Comparison of ENCODE assay signal across 22 cellular contexts in genomic region chr21:42562258-42562657, GRCh38. TPM values are rescaled to one million over a fixed set of nuclear protein-coding genes. Genes with fewer than 3 reads are reported as not detected.
A peak's percentile ranks its signal among the peaks of the same experiment; 100 is the strongest.
DNase-seq lines count a peak whose midpoint lies in the region; ATAC-seq and TF ChIP-seq lines count a peak whose summit lies in the region.
"Had no signal": no experiment of that assay in that cellular context is flagged by ENCODE, and none has a peak within 500 bp of the region (broad histone marks: within the 10 kb centered on the region; RNA-seq: fewer than 3 reads in every experiment).

No MANE protein-coding gene starts in this region.

- H3K9me2 ChIP-seq in OCI-LY1 (ENCODE audit: low read depth, low read length) = no peaks in the 10 kb centered on the region

- H4K20me1 ChIP-seq in OCI-LY1 (ENCODE audit: insufficient read depth, low read length) = no peaks in the 10 kb centered on the region

- H3K36me3 ChIP-seq in OCI-LY1 (ENCODE audit: insufficient read depth, low read length) (peaks cover 2% of the 10 kb centered on the region; the same call in 1 of the 2 replicates), endodermal cell (ENCODE audit: control insufficient read depth, insufficient read depth, low read length) (no peaks in the 10 kb centered on the region)
- H3K36me3 ChIP-seq: BE2C, MG63 had no signal

- no peaks in the 10 kb centered on the region for H3K27me3 Mint-ChIP-seq in endodermal cell (ENCODE audit: insufficient read depth)
- H3K27me3 Mint-ChIP-seq: activated naive CD8-positive, alpha-beta T cell treated with anti-CD3 and anti-CD28 coated beads for 36 hours had no signal

- peaks cover 72% of the 10 kb centered on the region for H3K36me3 Mint-ChIP-seq in endodermal cell (ENCODE audit: low read depth)

- no peaks in the 10 kb centered on the region for H3K4me1 Mint-ChIP-seq in endodermal cell
- H3K4me1 Mint-ChIP-seq: activated naive CD8-positive, alpha-beta T cell treated with anti-CD3 and anti-CD28 coated beads for 36 hours had no signal

- ATAC-seq in activated CD4-positive, CD25-positive, alpha-beta regulatory T cell treated with anti-CD3 and anti-CD28 coated beads, Interleukin-2, amount 50 U/mL, for 24 hours = no peak
- no peak for ATAC-seq in sciatic nerve
- ATAC-seq in GM19467 (IDR thresholded peaks at IDR 0.05; ENCODE audit: unreplicated experiment) = no peak
- ATAC-seq: left lung had no signal

- peaks cover 39% of the 10 kb centered on the region for H3K4me1 ChIP-seq in OCI-LY1 (ENCODE audit: insufficient read depth, low read length, severe bottlenecking)
- no peaks in the 10 kb centered on the region for H3K4me1 ChIP-seq in endodermal cell (ENCODE audit: control insufficient read depth, insufficient read depth, low read length)

- H3K27me3 ChIP-seq in OCI-LY1 (ENCODE audit: insufficient read depth, low read length) = no peaks in the 10 kb centered on the region
- no peaks in the 10 kb centered on the region for H3K27me3 ChIP-seq in endodermal cell (ENCODE audit: control insufficient read depth, insufficient read depth, low read length, poor library complexity, severe bottlenecking)
- H3K27me3 ChIP-seq: BE2C, left lung, MG63, spleen, stomach, upper lobe of left lung had no signal

- H3K4me2 ChIP-seq in OCI-LY1 (ENCODE audit: low read length) = peak overlapping the region; percentile 66

- no peaks in the 10 kb centered on the region for H3K9me3 Mint-ChIP-seq in endodermal cell
- H3K9me3 Mint-ChIP-seq: activated naive CD8-positive, alpha-beta T cell treated with anti-CD3 and anti-CD28 coated beads for 36 hours had no signal

- intact Hi-C loops in sciatic nerve (cut with DNase I) = no loop called here

- no peak overlapping the region for H2AFZ ChIP-seq in OCI-LY1 (ENCODE audit: low read length)

- H3K79me2 ChIP-seq in OCI-LY1 (ENCODE audit: insufficient read depth, low read length) = no peaks in the 10 kb centered on the region

- no peak for TF ChIP-seq CTCF in OCI-LY1 (IDR thresholded peaks at IDR 0.05; ENCODE audit: low read length)
- TF ChIP-seq CTCF in endodermal cell (conservative IDR thresholded peaks at IDR 0.05) = no peak

- H3K27ac ChIP-seq in OCI-LY1 (ENCODE audit: low read depth, low read length, poor library complexity, severe bottlenecking) (peak overlapping the region; percentile 85), endodermal cell (ENCODE audit: low read depth, low read length) (no peak overlapping the region)
- H3K27ac ChIP-seq: HL-60, left lung, upper lobe of left lung had no signal

- H3K4me3 ChIP-seq in OCI-LY1 (ENCODE audit: low read depth, low read length, poor library complexity, severe bottlenecking) = peak overlapping the region; percentile 52
- no peak overlapping the region for H3K4me3 ChIP-seq in endodermal cell (ENCODE audit: low read length)
- H3K4me3 ChIP-seq: left lung, MG63, spleen, stomach, upper lobe of left lung had no signal

- DNase-seq in activated CD4-positive, CD25-positive, alpha-beta regulatory T cell treated with anti-CD3 and anti-CD28 coated beads, Interleukin-2, amount 50 U/mL, for 72 hours = peak; percentile 0
- DNase-seq in endodermal cell (peak; percentile 18), sciatic nerve (ENCODE audit: low spot score) (peak; percentile 23), CD1c-positive myeloid dendritic cell (ENCODE audit: extremely low spot score) (no peak), RPMI8226 (no peak)
- DNase-seq: activated CD4-positive, alpha-beta T cell treated with anti-CD3 and anti-CD28 coated beads, Interleukin-2, amount 50 U/mL, for 1 hour; activated naive CD8-positive, alpha-beta T cell treated with anti-CD3 and anti-CD28 coated beads for 36 hours; BE2C; effector memory CD4-positive, alpha-beta T cell; IMR-90; MG63; midbrain; OCI-M1; stimulated activated CD4-positive, alpha-beta T cell treated with anti-CD3 and anti-CD28 coated beads, Interleukin-4, amount 100 ng/mL, for 24 hours; stomach had no signal

- WGBS in endodermal cell (ENCODE audit: insufficient coverage in 1 of 2, insufficient read length in 1 of 2), 2 experiments = 92 to 98% methylated on average over 8 of the region's 8 CpGs

- H3K9ac ChIP-seq in OCI-LY1 (ENCODE audit: low read length) (peak overlapping the region; percentile 61; the same call in 1 of the 2 replicates), endodermal cell (ENCODE audit: extremely low read depth, low read length, poor library complexity, severe bottlenecking) (no peak overlapping the region)

- H3F3A ChIP-seq in OCI-LY1 (ENCODE audit: insufficient read depth, low read length) = no peaks in the 10 kb centered on the region

- H3K4me3 Mint-ChIP-seq in endodermal cell = no peak overlapping the region
- H3K4me3 Mint-ChIP-seq: activated naive CD8-positive, alpha-beta T cell treated with anti-CD3 and anti-CD28 coated beads for 36 hours had no signal

- no peak overlapping the region for H3K27ac Mint-ChIP-seq in endodermal cell
- H3K27ac Mint-ChIP-seq: activated naive CD8-positive, alpha-beta T cell treated with anti-CD3 and anti-CD28 coated beads for 36 hours had no signal

- no peaks in the 10 kb centered on the region for H3K9me3 ChIP-seq in OCI-LY1 (ENCODE audit: low read length)
- H3K9me3 ChIP-seq in endodermal cell (ENCODE audit: control insufficient read depth, low read length) = no peaks in the 10 kb centered on the region
- H3K9me3 ChIP-seq: BE2C, left lung, MG63, spleen, stomach, upper lobe of left lung had no signal

RNA-seq across cellular contexts. Expression of gene SLC37A1, which starts 48.6 kb away (rescaled TPM):
- total RNA-seq in endodermal cell = 10 to 100 TPM; 22.7 to 47.0 TPM
- polyA plus RNA-seq in endodermal cell (2013, experiment 1 of 2) = 7.6 TPM
- 6.3 TPM for polyA plus RNA-seq in endodermal cell (2013, experiment 2 of 2)
- total RNA-seq in sciatic nerve = 7.4 TPM

Comparison
In these comparisons a context has a peak if more than half of its experiments do, and no peak if none do; other contexts are left out.
1. DNase-seq: peak in activated CD4-positive, CD25-positive, alpha-beta regulatory T cell treated with anti-CD3 and anti-CD28 coated beads, Interleukin-2, amount 50 U/mL, for 72 hours (single experiment), endodermal cell (single experiment) and sciatic nerve (single experiment); none in CD1c-positive myeloid dendritic cell (single experiment) and RPMI8226 (single experiment).